ENCODE assay signal across 21 cellular contexts in genomic region chr7:139958599-139959380, GRCh38.
A peak's percentile ranks its signal among the peaks of the same experiment; 100 is the strongest.
DNase-seq lines count a peak whose midpoint lies in the region; ATAC-seq and TF ChIP-seq lines count a peak whose summit lies in the region.
"Had no signal": no experiment of that assay in that cellular context is flagged by ENCODE, and none has a peak within 500 bp of the region (broad histone marks: within the 10 kb centered on the region; RNA-seq: fewer than 3 reads in every experiment).

No MANE protein-coding gene starts in this region.

- H3K4me2 ChIP-seq in GM23338 (peak overlapping the region; percentile 45; the same call in 1 of the 2 replicates), mesenchymal stem cell (ENCODE audit: low read length, poor library complexity, severe bottlenecking) (no peak overlapping the region)

- no peaks in the 10 kb centered on the region for H3K36me3 ChIP-seq in GM23338 (ENCODE audit: insufficient read depth)
- H3K36me3 ChIP-seq in adipocyte (ENCODE audit: control insufficient read depth, insufficient read depth, low read length, severe bottlenecking): no peaks in the 10 kb centered on the region
- peaks cover 0 to 4% of the 10 kb centered on the region in 2 experiments for H3K36me3 ChIP-seq in mesenchymal stem cell (ENCODE audit: control insufficient read depth in 1 of 2, insufficient read depth in 2 of 2, low read depth in 1 of 2, low read length in 2 of 2)
- H3K36me3 ChIP-seq: MG63, Peyer's patch, SJSA1 had no signal

- peak overlapping the region; percentile 32; the same call in 1 of the 2 replicates for H2AFZ ChIP-seq in GM23338
- no peak overlapping the region for H2AFZ ChIP-seq in mesenchymal stem cell (ENCODE audit: low read depth, low read length)

- DNase-seq in GM23338 (ENCODE audit: low spot score) (no peak), adipocyte (ENCODE audit: low read depth) (peak; percentile 47), fibroblast of gingiva (ENCODE audit: low read depth) (peak; percentile 60), mesenchymal stem cell (peak; percentile 73), Calu3 (no peak), islet precursor cell (no peak), CD14-positive monocyte (ENCODE audit: low spot score) (no peak), COLO668 (lab: John Stamatoyannopoulos, UW; ENCODE audit: unreplicated experiment) (no peak)
- DNase-seq: 8988T; CD4-positive, alpha-beta memory T cell; DMS79; GOT3; HFFc6; MG63; NCI-H1092; NCI-H1436 treated with DMSO at 0.1 percent for 48 hours; NCI-H2029; NCI-H345; NCI-H524 treated with DMSO at 0.1 percent for 48 hours; Peyer's patch had no signal

- TF ChIP-seq CTCF in GM23338 (conservative IDR thresholded peaks at IDR 0.05; ENCODE audit: low read depth in 2 of 2) (no peak), Calu3 (IDR thresholded peaks at IDR 0.05; ENCODE audit: unreplicated experiment) (no peak), CD14-positive monocyte (IDR thresholded peaks at IDR 0.05) (no peak)

- H2BK5ac ChIP-seq in mesenchymal stem cell (ENCODE audit: low read depth, low read length, poor library complexity, severe bottlenecking): no peak overlapping the region

- no peak overlapping the region for H2BK120ac ChIP-seq in mesenchymal stem cell (ENCODE audit: low read depth, low read length)

- H3K9me3 Mint-ChIP-seq in GM23338 (no peaks in the 10 kb centered on the region), Calu3 (ENCODE audit: low read depth, unreplicated experiment) (no peaks in the 10 kb centered on the region), CD14-positive monocyte (no peaks in the 10 kb centered on the region)
- H3K9me3 Mint-ChIP-seq: CD4-positive, alpha-beta memory T cell; HFFc6 had no signal

- H3K27ac ChIP-seq in GM23338 (ENCODE audit: low read depth): no peak overlapping the region
- H3K27ac ChIP-seq in mesenchymal stem cell (ENCODE audit: low read length, poor library complexity, severe bottlenecking): no peak overlapping the region
- H3K27ac ChIP-seq: Peyer's patch, SJSA1 had no signal

- H3K36me3 Mint-ChIP-seq in GM23338 (ENCODE audit: low read depth): no peaks in the 10 kb centered on the region
- no peaks in the 10 kb centered on the region for H3K36me3 Mint-ChIP-seq in Calu3 (ENCODE audit: insufficient read depth, unreplicated experiment)
- H3K36me3 Mint-ChIP-seq in CD14-positive monocyte: peaks cover 87 to 96% of the 10 kb centered on the region in 2 donors

- no peak overlapping the region for H2BK15ac ChIP-seq in mesenchymal stem cell (ENCODE audit: low read depth, poor library complexity, severe bottlenecking)

- no peak overlapping the region for H2AK5ac ChIP-seq in mesenchymal stem cell (ENCODE audit: low read length, severe bottlenecking)

- H3K14ac ChIP-seq in mesenchymal stem cell (ENCODE audit: low read length in 2 of 2): peak overlapping the region in 1 of 2 experiments; percentile 93

- H3K4me1 ChIP-seq in GM23338 (ENCODE audit: insufficient read depth) (peaks cover 12% of the 10 kb centered on the region), adipocyte (ENCODE audit: control insufficient read depth, insufficient read depth, low read length) (no peaks in the 10 kb centered on the region), mesenchymal stem cell (ENCODE audit: control insufficient read depth, insufficient read depth, low read depth, low read length) (peaks cover 14% of the 10 kb centered on the region)
- H3K4me1 ChIP-seq: Peyer's patch had no signal

- peak overlapping the region in 1 of 2 experiments; percentile 71 for H3K18ac ChIP-seq in mesenchymal stem cell (ENCODE audit: low read depth in 1 of 2, low read length in 2 of 2)

- H3K9ac ChIP-seq in adipocyte (ENCODE audit: low read length) (no peak overlapping the region), mesenchymal stem cell (ENCODE audit: low read length) (no peak overlapping the region)

- H3K4ac ChIP-seq in mesenchymal stem cell (ENCODE audit: low read depth in 1 of 2, low read length in 2 of 2): no peak overlapping the region

- no peak overlapping the region for H4K91ac ChIP-seq in mesenchymal stem cell (ENCODE audit: low read length)

- H3K4me1 Mint-ChIP-seq in GM23338 (peaks cover 35% of the 10 kb centered on the region), Calu3 (ENCODE audit: low read depth, unreplicated experiment) (no peaks in the 10 kb centered on the region), CD14-positive monocyte (no peaks in the 10 kb centered on the region)
- H3K4me1 Mint-ChIP-seq: CD4-positive, alpha-beta memory T cell had no signal

- H3K79me2 ChIP-seq in GM23338 (replicated peaks; ENCODE audit: insufficient read depth): no peaks in the 10 kb centered on the region

- no peaks in the 10 kb centered on the region for H4K20me1 ChIP-seq in GM23338 (replicated peaks; ENCODE audit: insufficient read depth)

- CTCF ChIA-PET in Calu3 (lab: Charles Lee): no interaction called here

- H3K23ac ChIP-seq in mesenchymal stem cell (ENCODE audit: low read length in 2 of 2): no peak overlapping the region

- H3K27me3 ChIP-seq in GM23338 (ENCODE audit: insufficient read depth): no peaks in the 10 kb centered on the region
- H3K27me3 ChIP-seq in adipocyte (replicated peaks; ENCODE audit: control insufficient read depth, insufficient read depth, low read length): peaks cover 3% of the 10 kb centered on the region
- peaks cover 0 to 3% of the 10 kb centered on the region in 2 experiments for H3K27me3 ChIP-seq in mesenchymal stem cell (ENCODE audit: control insufficient read depth in 1 of 2, insufficient read depth in 1 of 2, low read length in 2 of 2)
- H3K27me3 ChIP-seq: MG63, Peyer's patch, SJSA1 had no signal

- H3K4me3 Mint-ChIP-seq in GM23338 (no peak overlapping the region), Calu3 (ENCODE audit: low read depth, unreplicated experiment) (no peak overlapping the region), CD14-positive monocyte (no peak overlapping the region)
- H3K4me3 Mint-ChIP-seq: CD4-positive, alpha-beta memory T cell; HFFc6 had no signal

- H3K9me3 ChIP-seq in adipocyte (ENCODE audit: control insufficient read depth, low read length): no peaks in the 10 kb centered on the region
- H3K9me3 ChIP-seq in mesenchymal stem cell (ENCODE audit: control insufficient read depth, low read length): no peaks in the 10 kb centered on the region
- H3K9me3 ChIP-seq: MG63, Peyer's patch, SJSA1 had no signal

- H3K27me3 Mint-ChIP-seq in GM23338 (ENCODE audit: insufficient read depth, low read depth, poor library complexity): peaks cover 4% of the 10 kb centered on the region
- no peaks in the 10 kb centered on the region for H3K27me3 Mint-ChIP-seq in Calu3 (ENCODE audit: unreplicated experiment)
- peaks cover 0 to 2% (median 0%) of the 10 kb centered on the region in 3 donors for H3K27me3 Mint-ChIP-seq in CD14-positive monocyte (ENCODE audit: low read depth in 3 of 3)
- H3K27me3 Mint-ChIP-seq: CD4-positive, alpha-beta memory T cell had no signal

- H3K4me3 ChIP-seq in GM23338: no peak overlapping the region
- H3K4me3 ChIP-seq in adipocyte (ENCODE audit: low read length): no peak overlapping the region
- no peak overlapping the region for H3K4me3 ChIP-seq in mesenchymal stem cell (ENCODE audit: insufficient read depth in 1 of 2, low read depth in 1 of 2, low read length in 2 of 2)
- H3K4me3 ChIP-seq: MG63, Peyer's patch, SJSA1 had no signal

- intact Hi-C loops in Calu3 (cut with micrococcal nuclease; ENCODE audit: unreplicated experiment): no loop called here
- intact Hi-C loops in CD14-positive monocyte (cut with micrococcal nuclease): no loop called here

- peak overlapping the region in 1 of 2 experiments; percentile 29 for H2BK12ac ChIP-seq in mesenchymal stem cell (ENCODE audit: low read length in 2 of 2)

- H4K8ac ChIP-seq in mesenchymal stem cell (ENCODE audit: low read length): no peak overlapping the region

- H3K9me2 ChIP-seq in GM23338 (ENCODE audit: insufficient read depth): peaks cover 10% of the 10 kb centered on the region

- no TSS peak for BruUV-seq in Calu3 (replicated peaks; lab: Mats Ljungman, UMichigan)

- ATAC-seq in GM23338: no peak

- H3K79me1 ChIP-seq in mesenchymal stem cell (replicated peaks; ENCODE audit: low read length, poor library complexity, severe bottlenecking): no peaks in the 10 kb centered on the region

- no peaks in the 10 kb centered on the region for H3F3A ChIP-seq in GM23338 (replicated peaks; ENCODE audit: low read depth)

- WGBS in mesenchymal stem cell: 87% methylated on average over 14 of the region's 16 CpGs

- H3K27ac Mint-ChIP-seq in GM23338: no peak overlapping the region
- no peak overlapping the region for H3K27ac Mint-ChIP-seq in Calu3 (ENCODE audit: unreplicated experiment)
- peak overlapping the region in 2 of 7 donors; percentile 6 to 32 for H3K27ac Mint-ChIP-seq in CD14-positive monocyte
- H3K27ac Mint-ChIP-seq: CD4-positive, alpha-beta memory T cell; HFFc6 had no signal

TF ChIP-seq in GM23338, 12 proteins besides CTCF, POLR2A, EP300 and RAD21 (continues in another document):
- TF ChIP-seq NANOG (IDR thresholded peaks at IDR 0.05; ENCODE audit: borderline replicate concordance) (no peak), EZH2 (IDR thresholded peaks at IDR 0.05; ENCODE audit: low read depth, unreplicated experiment) (no peak), JUNB (IDR thresholded peaks at IDR 0.05; ENCODE audit: unreplicated experiment) (no peak)

Comparison
In these comparisons a context has a peak if more than half of its experiments do, and no peak if none do; other contexts are left out.
1. DNase-seq: peak in adipocyte (single experiment), fibroblast of gingiva (single experiment) and mesenchymal stem cell (single experiment); none in GM23338 (single experiment), Calu3 (single experiment), islet precursor cell (single experiment), CD14-positive monocyte (single experiment) and COLO668 (single experiment).